7 cellular contexts compared by ENCODE assay signal in genomic region chr13:109995578-109995977, GRCh38.
"Had no signal": no experiment of that assay in that cellular context is flagged by ENCODE, and none has a peak within 500 bp of the region (broad histone marks: within the 10 kb centered on the region; RNA-seq: fewer than 3 reads in every experiment).

No MANE protein-coding gene starts in this region.

- DNase-seq: GDM1, GF-D8 had no signal

- FAIRE-seq: G401.6, GM12891, GM12892, GM18507, GM19239 had no signal
